34 cellular contexts compared by ENCODE assay signal in the genomic region with DNA sequence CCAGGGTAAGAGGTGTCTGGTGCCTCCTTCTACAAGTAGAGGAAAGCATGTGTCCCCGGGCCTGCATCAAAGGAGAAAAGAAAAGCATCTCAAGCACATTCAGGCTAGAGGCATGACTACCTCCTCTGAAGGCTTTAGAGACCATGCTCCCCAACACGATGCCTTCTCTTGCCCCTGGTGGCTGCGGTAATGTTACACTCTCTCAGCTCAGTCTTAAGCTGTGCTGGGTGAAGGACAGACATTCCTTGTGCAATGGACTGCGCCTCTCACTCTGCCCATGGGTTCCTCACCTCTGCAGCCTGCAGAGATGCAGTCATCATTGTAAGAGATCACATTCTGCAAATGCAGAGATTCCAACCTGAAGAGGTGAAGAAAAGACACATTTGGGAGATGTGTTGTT.
"Had no signal": no experiment of that assay in that cellular context is flagged by ENCODE, and none has a peak within 500 bp of the region (broad histone marks: within the 10 kb centered on the region; RNA-seq: fewer than 3 reads in every experiment).

No MANE protein-coding gene starts in this region.

- H3K36me3 Mint-ChIP-seq: activated CD4-positive, alpha-beta memory T cell treated with anti-CD3 and anti-CD28 coated beads for 36 hours; stimulated activated effector memory CD8-positive, alpha-beta T cell treated with anti-CD3 and anti-CD28 coated beads, Interleukin-12 subunit alpha, Interleukin-12 subunit beta, amount 100 ng/mL, for 72 hours had no signal

- H3K36me3 ChIP-seq: brain microvascular endothelial cell, gastroesophageal sphincter, left lung, lower lobe of right lung, ovary, sigmoid colon, upper lobe of left lung, vagina had no signal

- H3K27ac ChIP-seq: brain microvascular endothelial cell, coronary artery, dorsolateral prefrontal cortex, gastroesophageal sphincter, hepatocyte, left lung, lower lobe of right lung, ovary, sigmoid colon, upper lobe of left lung, vagina, VCaP had no signal

- FAIRE-seq: astrocyte, keratinocyte, small intestine, TTC549 had no signal

- H3K4me3 Mint-ChIP-seq: activated CD4-positive, alpha-beta memory T cell treated with anti-CD3 and anti-CD28 coated beads for 36 hours; activated T-helper 1 cell treated with anti-CD3 and anti-CD28 coated beads, Interleukin-12 subunit alpha, Interleukin-12 subunit beta, Interleukin-2, Interleukin-4 antibody, amounts not matched to agents 30 ng/mL and 10 ng/mL and 1 ng/mL, durations not matched to agents 14 hours and 24 hours and 36 hours; nephron; stimulated activated effector memory CD8-positive, alpha-beta T cell treated with anti-CD3 and anti-CD28 coated beads, Interleukin-12 subunit alpha, Interleukin-12 subunit beta, amount 100 ng/mL, for 72 hours; stimulated activated naive CD8-positive, alpha-beta T cell treated with anti-CD3 and anti-CD28 coated beads, Interleukin-15, Interleukin-2, amounts not matched to agents 100 ng/mL and 50 ng/mL, for 24 hours had no signal

- ATAC-seq: activated CD4-positive, CD25-positive, alpha-beta regulatory T cell treated with anti-CD3 and anti-CD28 coated beads, Interleukin-2, amount 50 U/mL, for 24 hours; gastroesophageal sphincter; left lung; lower lobe of right lung; mucosa of descending colon; stimulated activated effector memory CD8-positive, alpha-beta T cell treated with anti-CD3 and anti-CD28 coated beads, Interleukin-12 subunit alpha, Interleukin-12 subunit beta, amount 100 ng/mL, for 72 hours had no signal

- H3K27me3 Mint-ChIP-seq: stimulated activated naive CD8-positive, alpha-beta T cell treated with anti-CD3 and anti-CD28 coated beads, Interleukin-15, Interleukin-2, amounts not matched to agents 100 ng/mL and 50 ng/mL, for 24 hours had no signal

- DNase-seq: activated CD4-positive, alpha-beta memory T cell treated with anti-CD3 and anti-CD28 coated beads for 36 hours; activated CD4-positive, alpha-beta T cell treated with anti-CD3 and anti-CD28 coated beads for 48 hours; activated CD8-positive, alpha-beta memory T cell treated with anti-CD3 and anti-CD28 coated beads, Interleukin-2, amount 50 U/mL, for 4 hours; activated gamma-delta T cell; activated naive CD4-positive, alpha-beta T cell treated with anti-CD3 and anti-CD28 coated beads, Interleukin-2, amount 50 U/mL, for 16 hours; activated T-cell treated with anti-CD3 and anti-CD28 coated beads, Interleukin-2, amount 50 U/mL, for 1 hour; amniotic stem cell; brain microvascular endothelial cell; dorsolateral prefrontal cortex; effector memory CD4-positive, alpha-beta T cell; left lung; lower lobe of right lung; mesenchymal stem cell; mucosa of descending colon; ovary; retina; sigmoid colon; small intestine; stimulated activated CD4-positive, alpha-beta T cell treated with anti-CD3 and anti-CD28 coated beads, Interleukin-4, amount 100 ng/mL, for 24 hours; upper lobe of left lung had no signal

- H3K9me3 Mint-ChIP-seq: activated CD4-positive, alpha-beta memory T cell treated with anti-CD3 and anti-CD28 coated beads for 36 hours; activated T-helper 1 cell treated with anti-CD3 and anti-CD28 coated beads, Interleukin-12 subunit alpha, Interleukin-12 subunit beta, Interleukin-2, Interleukin-4 antibody, amounts not matched to agents 30 ng/mL and 10 ng/mL and 1 ng/mL, durations not matched to agents 14 hours and 24 hours and 36 hours; nephron; stimulated activated effector memory CD8-positive, alpha-beta T cell treated with anti-CD3 and anti-CD28 coated beads, Interleukin-12 subunit alpha, Interleukin-12 subunit beta, amount 100 ng/mL, for 72 hours; stimulated activated naive CD8-positive, alpha-beta T cell treated with anti-CD3 and anti-CD28 coated beads, Interleukin-15, Interleukin-2, amounts not matched to agents 100 ng/mL and 50 ng/mL, for 24 hours had no signal

- H2AFZ ChIP-seq: hepatocyte had no signal

- H3K9me3 ChIP-seq: gastroesophageal sphincter, left lung, lower lobe of right lung, mucosa of descending colon, ovary, sigmoid colon, upper lobe of left lung, vagina had no signal

- H3K4me1 Mint-ChIP-seq: stimulated activated effector memory CD8-positive, alpha-beta T cell treated with anti-CD3 and anti-CD28 coated beads, Interleukin-12 subunit alpha, Interleukin-12 subunit beta, amount 100 ng/mL, for 72 hours had no signal

- H3K27ac Mint-ChIP-seq: activated CD4-positive, alpha-beta memory T cell treated with anti-CD3 and anti-CD28 coated beads for 36 hours; activated T-helper 1 cell treated with anti-CD3 and anti-CD28 coated beads, Interleukin-12 subunit alpha, Interleukin-12 subunit beta, Interleukin-2, Interleukin-4 antibody, amounts not matched to agents 30 ng/mL and 10 ng/mL and 1 ng/mL, durations not matched to agents 14 hours and 24 hours and 36 hours; progenitor cell of endocrine pancreas; stimulated activated effector memory CD8-positive, alpha-beta T cell treated with anti-CD3 and anti-CD28 coated beads, Interleukin-12 subunit alpha, Interleukin-12 subunit beta, amount 100 ng/mL, for 72 hours; stimulated activated naive CD8-positive, alpha-beta T cell treated with anti-CD3 and anti-CD28 coated beads, Interleukin-15, Interleukin-2, amounts not matched to agents 100 ng/mL and 50 ng/mL, for 24 hours had no signal

- H3K4me1 ChIP-seq: gastroesophageal sphincter, left lung, lower lobe of right lung, upper lobe of left lung, vagina had no signal

- H3K79me2 ChIP-seq: hepatocyte had no signal

- H3K4me3 ChIP-seq: coronary artery, dorsolateral prefrontal cortex, gastroesophageal sphincter, hepatocyte, left lung, lower lobe of right lung, mucosa of descending colon, ovary, sigmoid colon, upper lobe of left lung, vagina had no signal

- H3K4me2 ChIP-seq: hepatocyte had no signal

- H3K27me3 ChIP-seq: brain microvascular endothelial cell, gastroesophageal sphincter, hepatocyte, left lung, ovary, sigmoid colon, upper lobe of left lung, vagina had no signal
